4 cellular contexts compared by ENCODE assay signal in the genomic region with DNA sequence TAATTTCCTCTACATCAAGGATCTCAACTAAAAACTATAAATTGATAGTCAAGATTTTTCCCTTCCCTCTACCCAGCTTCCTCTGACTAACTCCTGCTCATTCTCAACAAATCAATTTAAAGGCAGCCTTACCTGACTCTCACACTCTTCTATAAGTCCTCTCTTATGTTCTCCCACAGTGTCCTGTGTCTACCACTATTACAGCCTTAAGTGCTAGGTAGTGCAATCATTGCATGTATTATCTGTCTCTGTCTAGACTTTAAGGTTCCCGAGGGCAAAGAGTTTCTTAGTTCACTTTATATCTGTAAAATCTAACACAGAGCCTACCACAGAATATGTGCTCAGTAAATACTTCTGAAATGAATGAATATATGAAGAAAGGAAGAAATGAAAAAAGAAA.
"Had no signal": no experiment of that assay in that cellular context is flagged by ENCODE, and none has a peak within 500 bp of the region (broad histone marks: within the 10 kb centered on the region; RNA-seq: fewer than 3 reads in every experiment).

No MANE protein-coding gene starts in this region.

- DNase-seq: tibial artery had no signal

- H3K27me3 ChIP-seq: tibial artery had no signal

- H3K9me3 ChIP-seq: left ventricle myocardium inferior, tibial artery had no signal

- ATAC-seq: effector memory CD8-positive, alpha-beta T cell had no signal

- H3K4me1 ChIP-seq: left ventricle myocardium inferior, tibial artery had no signal

- H3K4me3 ChIP-seq: left ventricle myocardium inferior, tibial artery had no signal

- H3K27ac ChIP-seq: left ventricle myocardium inferior, tibial artery, WERI-Rb-1 had no signal

- H3K36me3 ChIP-seq: left ventricle myocardium inferior, tibial artery, WERI-Rb-1 had no signal
